Comparison of ENCODE assay signal across 1 cellular context in the genomic region with DNA sequence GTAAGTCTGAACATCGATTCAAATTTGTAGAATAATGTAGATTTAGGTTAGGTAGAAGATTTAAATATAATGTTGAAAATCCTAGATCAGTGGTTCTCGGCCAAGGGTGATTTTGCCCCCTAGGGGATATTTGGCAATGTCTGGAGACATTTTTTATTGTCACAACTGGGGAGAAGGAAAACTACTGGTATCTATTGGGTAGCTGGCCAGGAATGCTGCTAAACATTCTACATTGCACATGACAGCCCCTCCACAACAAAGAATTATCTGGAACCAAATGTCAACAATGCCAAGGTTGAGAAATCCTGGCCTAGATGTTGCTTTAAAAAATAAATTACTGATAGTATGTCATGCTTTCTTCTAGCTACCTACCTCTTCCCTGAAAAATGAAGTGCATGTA.
TF ChIP-seq lines count a peak whose summit lies in the region.

No MANE protein-coding gene starts in this region.

TF ChIP-seq in HepG2, 621 proteins besides CTCF, POLR2A, EP300 and RAD21 (continued from another document and continues in another):
- TF ChIP-seq ZNF235 (CRISPR knock-in tag; IDR thresholded peaks at IDR 0.05; ENCODE audit: borderline replicate concordance) (no peak), ZNF703 (CRISPR knock-in tag; IDR thresholded peaks at IDR 0.05; ENCODE audit: borderline replicate concordance) (no peak), GATA4 (IDR thresholded peaks at IDR 0.05; ENCODE audit: borderline replicate concordance, low read depth) (no peak; the same call in 1 of the 2 replicates), ATF7-NPFF (CRISPR knock-in tag; IDR thresholded peaks at IDR 0.05; ENCODE audit: low read depth) (no peak), ZNF350 (CRISPR knock-in tag; IDR thresholded peaks at IDR 0.05; ENCODE audit: borderline replicate concordance, low read depth) (no peak), ASH2L (IDR thresholded peaks at IDR 0.05; ENCODE audit: insufficient read length, low read depth, low read length) (peak; percentile 3), ZFP90 (CRISPR knock-in tag; IDR thresholded peaks at IDR 0.05; ENCODE audit: borderline replicate concordance) (no peak), HES4 (CRISPR knock-in tag; IDR thresholded peaks at IDR 0.05; ENCODE audit: borderline replicate concordance) (no peak), RFXAP (CRISPR knock-in tag; IDR thresholded peaks at IDR 0.05; ENCODE audit: borderline replicate concordance) (no peak), ZNF724P (CRISPR knock-in tag; IDR thresholded peaks at IDR 0.05; ENCODE audit: borderline replicate concordance) (no peak), ATF7 (IDR thresholded peaks at IDR 0.05) (no peak), ATF7 (CRISPR knock-in tag; IDR thresholded peaks at IDR 0.05) (no peak), ZKSCAN5 (CRISPR knock-in tag; IDR thresholded peaks at IDR 0.05) (no peak), HNF4G (IDR thresholded peaks at IDR 0.05; ENCODE audit: borderline replicate concordance, low read depth, low read length) (no peak), HNF4G (CRISPR knock-in tag; IDR thresholded peaks at IDR 0.05; ENCODE audit: borderline replicate concordance, low read depth) (no peak), HHEX (CRISPR knock-in tag; IDR thresholded peaks at IDR 0.05) (0 out of 2 replicates have a peak, but pooled peaks have one; percentile 14), PCBP1 (IDR thresholded peaks at IDR 0.05; ENCODE audit: borderline replicate concordance, low read depth, low read length) (no peak), CREM (IDR thresholded peaks at IDR 0.05) (peak; percentile 44; the same call in 1 of the 2 replicates), CREM (CRISPR knock-in tag; IDR thresholded peaks at IDR 0.05) (no peak), GABPA (IDR thresholded peaks at IDR 0.05; ENCODE audit: low read depth, low read length) (no peak), GABPA (CRISPR knock-in tag; IDR thresholded peaks at IDR 0.05; ENCODE audit: low read depth) (no peak), ZSCAN25 (CRISPR knock-in tag; IDR thresholded peaks at IDR 0.05) (no peak), SNRNP70 (IDR thresholded peaks at IDR 0.05; ENCODE audit: low read depth, low read length) (no peak), ZFY (CRISPR knock-in tag; IDR thresholded peaks at IDR 0.05) (no peak), MLLT10 (CRISPR knock-in tag; IDR thresholded peaks at IDR 0.05) (no peak), ZNF432 (CRISPR knock-in tag; IDR thresholded peaks at IDR 0.05; ENCODE audit: borderline replicate concordance) (no peak), MBNL3 (CRISPR knock-in tag; conservative IDR thresholded peaks at IDR 0.05) (no peak), ELF4 (CRISPR knock-in tag; IDR thresholded peaks at IDR 0.05; ENCODE audit: borderline replicate concordance) (no peak), MXD4 (CRISPR knock-in tag; IDR thresholded peaks at IDR 0.05) (0 out of 2 replicates have a peak, but pooled peaks have one; percentile 38), FOXJ3 (CRISPR knock-in tag; IDR thresholded peaks at IDR 0.05; ENCODE audit: borderline replicate concordance) (peak; percentile 56; the same call in 1 of the 2 replicates), SSRP1 (CRISPR knock-in tag; IDR thresholded peaks at IDR 0.05) (no peak), KLF16 (CRISPR knock-in tag; IDR thresholded peaks at IDR 0.05) (0 out of 4 replicates have a peak, but pooled peaks of 1 of the 2 experiments have one; percentile 29), ZNF460 (CRISPR knock-in tag; IDR thresholded peaks at IDR 0.05; ENCODE audit: borderline replicate concordance) (no peak), GATAD2A (CRISPR knock-in tag; IDR thresholded peaks at IDR 0.05) (peak; percentile 92), POGZ (CRISPR knock-in tag; IDR thresholded peaks at IDR 0.05) (peak; percentile 49; the same call in 1 of the 2 replicates), ZBTB8A (CRISPR knock-in tag; IDR thresholded peaks at IDR 0.05; ENCODE audit: borderline replicate concordance, low read depth) (no peak), ZSCAN12 (CRISPR knock-in tag; IDR thresholded peaks at IDR 0.05) (no peak), ZSCAN9 (CRISPR knock-in tag; IDR thresholded peaks at IDR 0.05; ENCODE audit: borderline replicate concordance) (peak; percentile 66; the same call in 1 of the 2 replicates)
- TF ChIP-seq, protein P1, sequence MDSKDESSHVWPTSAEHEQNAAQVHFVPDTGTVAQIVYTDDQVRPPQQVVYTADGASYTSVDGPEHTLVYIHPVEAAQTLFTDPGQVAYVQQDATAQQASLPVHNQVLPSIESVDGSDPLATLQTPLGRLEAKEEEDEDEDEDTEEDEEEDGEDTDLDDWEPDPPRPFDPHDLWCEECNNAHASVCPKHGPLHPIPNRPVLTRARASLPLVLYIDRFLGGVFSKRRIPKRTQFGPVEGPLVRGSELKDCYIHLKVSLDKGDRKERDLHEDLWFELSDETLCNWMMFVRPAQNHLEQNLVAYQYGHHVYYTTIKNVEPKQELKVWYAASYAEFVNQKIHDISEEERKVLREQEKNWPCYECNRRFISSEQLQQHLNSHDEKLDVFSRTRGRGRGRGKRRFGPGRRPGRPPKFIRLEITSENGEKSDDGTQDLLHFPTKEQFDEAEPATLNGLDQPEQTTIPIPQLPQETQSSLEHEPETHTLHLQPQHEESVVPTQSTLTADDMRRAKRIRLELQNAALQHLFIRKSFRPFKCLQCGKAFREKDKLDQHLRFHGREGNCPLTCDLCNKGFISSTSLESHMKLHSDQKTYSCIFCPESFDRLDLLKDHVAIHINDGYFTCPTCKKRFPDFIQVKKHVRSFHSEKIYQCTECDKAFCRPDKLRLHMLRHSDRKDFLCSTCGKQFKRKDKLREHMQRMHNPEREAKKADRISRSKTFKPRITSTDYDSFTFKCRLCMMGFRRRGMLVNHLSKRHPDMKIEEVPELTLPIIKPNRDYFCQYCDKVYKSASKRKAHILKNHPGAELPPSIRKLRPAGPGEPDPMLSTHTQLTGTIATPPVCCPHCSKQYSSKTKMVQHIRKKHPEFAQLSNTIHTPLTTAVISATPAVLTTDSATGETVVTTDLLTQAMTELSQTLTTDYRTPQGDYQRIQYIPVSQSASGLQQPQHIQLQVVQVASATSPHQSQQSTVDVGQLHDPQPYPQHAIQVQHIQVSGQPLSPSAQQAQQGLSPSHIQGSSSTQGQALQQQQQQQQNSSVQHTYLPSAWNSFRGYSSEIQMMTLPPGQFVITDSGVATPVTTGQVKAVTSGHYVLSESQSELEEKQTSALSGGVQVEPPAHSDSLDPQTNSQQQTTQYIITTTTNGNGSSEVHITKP (CRISPR knock-in tag; IDR thresholded peaks at IDR 0.05; ENCODE audit: low read depth): no peak
- TF ChIP-seq, protein P2, sequence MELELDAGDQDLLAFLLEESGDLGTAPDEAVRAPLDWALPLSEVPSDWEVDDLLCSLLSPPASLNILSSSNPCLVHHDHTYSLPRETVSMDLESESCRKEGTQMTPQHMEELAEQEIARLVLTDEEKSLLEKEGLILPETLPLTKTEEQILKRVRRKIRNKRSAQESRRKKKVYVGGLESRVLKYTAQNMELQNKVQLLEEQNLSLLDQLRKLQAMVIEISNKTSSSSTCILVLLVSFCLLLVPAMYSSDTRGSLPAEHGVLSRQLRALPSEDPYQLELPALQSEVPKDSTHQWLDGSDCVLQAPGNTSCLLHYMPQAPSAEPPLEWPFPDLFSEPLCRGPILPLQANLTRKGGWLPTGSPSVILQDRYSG (CRISPR knock-in tag; IDR thresholded peaks at IDR 0.05): no peak
- TF ChIP-seq, protein P3, sequence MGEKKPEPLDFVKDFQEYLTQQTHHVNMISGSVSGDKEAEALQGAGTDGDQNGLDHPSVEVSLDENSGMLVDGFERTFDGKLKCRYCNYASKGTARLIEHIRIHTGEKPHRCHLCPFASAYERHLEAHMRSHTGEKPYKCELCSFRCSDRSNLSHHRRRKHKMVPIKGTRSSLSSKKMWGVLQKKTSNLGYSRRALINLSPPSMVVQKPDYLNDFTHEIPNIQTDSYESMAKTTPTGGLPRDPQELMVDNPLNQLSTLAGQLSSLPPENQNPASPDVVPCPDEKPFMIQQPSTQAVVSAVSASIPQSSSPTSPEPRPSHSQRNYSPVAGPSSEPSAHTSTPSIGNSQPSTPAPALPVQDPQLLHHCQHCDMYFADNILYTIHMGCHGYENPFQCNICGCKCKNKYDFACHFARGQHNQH (CRISPR knock-in tag; IDR thresholded peaks at IDR 0.05): no peak
- TF ChIP-seq, protein P4, sequence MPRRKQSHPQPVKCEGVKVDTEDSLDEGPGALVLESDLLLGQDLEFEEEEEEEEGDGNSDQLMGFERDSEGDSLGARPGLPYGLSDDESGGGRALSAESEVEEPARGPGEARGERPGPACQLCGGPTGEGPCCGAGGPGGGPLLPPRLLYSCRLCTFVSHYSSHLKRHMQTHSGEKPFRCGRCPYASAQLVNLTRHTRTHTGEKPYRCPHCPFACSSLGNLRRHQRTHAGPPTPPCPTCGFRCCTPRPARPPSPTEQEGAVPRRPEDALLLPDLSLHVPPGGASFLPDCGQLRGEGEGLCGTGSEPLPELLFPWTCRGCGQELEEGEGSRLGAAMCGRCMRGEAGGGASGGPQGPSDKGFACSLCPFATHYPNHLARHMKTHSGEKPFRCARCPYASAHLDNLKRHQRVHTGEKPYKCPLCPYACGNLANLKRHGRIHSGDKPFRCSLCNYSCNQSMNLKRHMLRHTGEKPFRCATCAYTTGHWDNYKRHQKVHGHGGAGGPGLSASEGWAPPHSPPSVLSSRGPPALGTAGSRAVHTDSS (CRISPR knock-in tag; conservative IDR thresholded peaks at IDR 0.05): no peak
- TF ChIP-seq, protein P5, sequence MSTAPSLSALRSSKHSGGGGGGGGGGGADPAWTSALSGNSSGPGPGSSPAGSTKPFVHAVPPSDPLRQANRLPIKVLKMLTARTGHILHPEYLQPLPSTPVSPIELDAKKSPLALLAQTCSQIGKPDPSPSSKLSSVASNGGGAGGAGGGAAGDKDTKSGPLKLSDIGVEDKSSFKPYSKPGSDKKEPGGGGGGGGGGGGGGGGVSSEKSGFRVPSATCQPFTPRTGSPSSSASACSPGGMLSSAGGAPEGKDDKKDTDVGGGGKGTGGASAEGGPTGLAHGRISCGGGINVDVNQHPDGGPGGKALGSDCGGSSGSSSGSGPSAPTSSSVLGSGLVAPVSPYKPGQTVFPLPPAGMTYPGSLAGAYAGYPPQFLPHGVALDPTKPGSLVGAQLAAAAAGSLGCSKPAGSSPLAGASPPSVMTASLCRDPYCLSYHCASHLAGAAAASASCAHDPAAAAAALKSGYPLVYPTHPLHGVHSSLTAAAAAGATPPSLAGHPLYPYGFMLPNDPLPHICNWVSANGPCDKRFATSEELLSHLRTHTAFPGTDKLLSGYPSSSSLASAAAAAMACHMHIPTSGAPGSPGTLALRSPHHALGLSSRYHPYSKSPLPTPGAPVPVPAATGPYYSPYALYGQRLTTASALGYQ (CRISPR knock-in tag; IDR thresholded peaks at IDR 0.05): no peak
- TF ChIP-seq, protein P6, sequence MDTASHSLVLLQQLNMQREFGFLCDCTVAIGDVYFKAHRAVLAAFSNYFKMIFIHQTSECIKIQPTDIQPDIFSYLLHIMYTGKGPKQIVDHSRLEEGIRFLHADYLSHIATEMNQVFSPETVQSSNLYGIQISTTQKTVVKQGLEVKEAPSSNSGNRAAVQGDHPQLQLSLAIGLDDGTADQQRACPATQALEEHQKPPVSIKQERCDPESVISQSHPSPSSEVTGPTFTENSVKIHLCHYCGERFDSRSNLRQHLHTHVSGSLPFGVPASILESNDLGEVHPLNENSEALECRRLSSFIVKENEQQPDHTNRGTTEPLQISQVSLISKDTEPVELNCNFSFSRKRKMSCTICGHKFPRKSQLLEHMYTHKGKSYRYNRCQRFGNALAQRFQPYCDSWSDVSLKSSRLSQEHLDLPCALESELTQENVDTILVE (CRISPR knock-in tag; IDR thresholded peaks at IDR 0.05): peak; percentile 52; the same call in 1 of the 2 replicates
- TF ChIP-seq, protein P7, sequence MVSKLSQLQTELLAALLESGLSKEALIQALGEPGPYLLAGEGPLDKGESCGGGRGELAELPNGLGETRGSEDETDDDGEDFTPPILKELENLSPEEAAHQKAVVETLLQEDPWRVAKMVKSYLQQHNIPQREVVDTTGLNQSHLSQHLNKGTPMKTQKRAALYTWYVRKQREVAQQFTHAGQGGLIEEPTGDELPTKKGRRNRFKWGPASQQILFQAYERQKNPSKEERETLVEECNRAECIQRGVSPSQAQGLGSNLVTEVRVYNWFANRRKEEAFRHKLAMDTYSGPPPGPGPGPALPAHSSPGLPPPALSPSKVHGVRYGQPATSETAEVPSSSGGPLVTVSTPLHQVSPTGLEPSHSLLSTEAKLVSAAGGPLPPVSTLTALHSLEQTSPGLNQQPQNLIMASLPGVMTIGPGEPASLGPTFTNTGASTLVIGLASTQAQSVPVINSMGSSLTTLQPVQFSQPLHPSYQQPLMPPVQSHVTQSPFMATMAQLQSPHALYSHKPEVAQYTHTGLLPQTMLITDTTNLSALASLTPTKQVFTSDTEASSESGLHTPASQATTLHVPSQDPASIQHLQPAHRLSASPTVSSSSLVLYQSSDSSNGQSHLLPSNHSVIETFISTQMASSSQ (IDR thresholded peaks at IDR 0.05; ENCODE audit: low read depth): peak; percentile 44; the same call in 1 of the 2 replicates
- TF ChIP-seq, protein P7 (CRISPR knock-in tag; IDR thresholded peaks at IDR 0.05; ENCODE audit: borderline replicate concordance): no peak
- TF ChIP-seq, protein P8, sequence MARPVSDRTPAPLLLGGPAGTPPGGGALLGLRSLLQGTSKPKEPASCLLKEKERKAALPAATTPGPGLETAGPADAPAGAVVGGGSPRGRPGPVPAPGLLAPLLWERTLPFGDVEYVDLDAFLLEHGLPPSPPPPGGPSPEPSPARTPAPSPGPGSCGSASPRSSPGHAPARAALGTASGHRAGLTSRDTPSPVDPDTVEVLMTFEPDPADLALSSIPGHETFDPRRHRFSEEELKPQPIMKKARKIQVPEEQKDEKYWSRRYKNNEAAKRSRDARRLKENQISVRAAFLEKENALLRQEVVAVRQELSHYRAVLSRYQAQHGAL (CRISPR knock-in tag; IDR thresholded peaks at IDR 0.05; ENCODE audit: not compliant biosample characterization): no peak
- TF ChIP-seq, protein P9, sequence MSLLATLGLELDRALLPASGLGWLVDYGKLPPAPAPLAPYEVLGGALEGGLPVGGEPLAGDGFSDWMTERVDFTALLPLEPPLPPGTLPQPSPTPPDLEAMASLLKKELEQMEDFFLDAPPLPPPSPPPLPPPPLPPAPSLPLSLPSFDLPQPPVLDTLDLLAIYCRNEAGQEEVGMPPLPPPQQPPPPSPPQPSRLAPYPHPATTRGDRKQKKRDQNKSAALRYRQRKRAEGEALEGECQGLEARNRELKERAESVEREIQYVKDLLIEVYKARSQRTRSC (CRISPR knock-in tag; IDR thresholded peaks at IDR 0.05; ENCODE audit: low read depth): no peak
